In the genomic region with DNA sequence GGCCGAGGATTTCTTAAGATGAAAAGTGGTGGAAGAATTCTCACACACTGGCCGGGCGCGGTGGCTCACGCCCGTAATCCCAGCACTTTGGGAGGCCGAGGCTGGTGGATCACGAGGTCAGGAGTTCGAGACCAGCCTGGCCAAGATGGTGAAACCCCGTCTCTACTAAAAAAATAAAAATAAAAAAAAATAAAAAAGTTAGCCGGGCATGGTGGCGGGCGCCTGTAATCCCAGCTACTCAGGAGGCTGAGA, we compare ENCODE assay signal across 7 cellular contexts. TPM values are rescaled to one million over a fixed set of nuclear protein-coding genes. Genes with fewer than 3 reads are reported as not detected.
A peak's percentile ranks its signal among the peaks of the same experiment; 100 is the strongest.
DNase-seq lines count a peak whose midpoint lies in the region; TF ChIP-seq lines count a peak whose summit lies in the region.
"Not testable (repeated sequence)": the region's sequence is repeated elsewhere in the genome, so short reads cannot be mapped to it uniquely, and the experiment has no call there.

No MANE protein-coding gene starts in this region.

- H3K36me3 ChIP-seq in HEK293 (ENCODE audit: control insufficient read depth in 2 of 2, insufficient read depth in 1 of 2, low read length in 2 of 2) (peaks cover 0 to 18% of the 10 kb centered on the region in 2 experiments; a peak in 2 of 3 replicates), spleen (peaks cover 0 to 11% (median 4%) of the 10 kb centered on the region in 6 donors)
- not testable (repeated sequence) for H3K36me3 ChIP-seq in SJCRH30; effector memory CD4-positive, alpha-beta T cell (ENCODE audit: control insufficient read depth, insufficient read depth, low read length); neural cell (ENCODE audit: insufficient read depth, low read length)

- not testable (repeated sequence) for H3K4me2 ChIP-seq in neural cell (ENCODE audit: low read length)

- not testable (repeated sequence) for TF ChIP-seq EP300 in neural cell (conservative IDR thresholded peaks at IDR 0.05; ENCODE audit: poor library complexity, severe bottlenecking)

- H3K4me1 Mint-ChIP-seq in activated naive CD4-positive, alpha-beta T cell treated with anti-CD3 and anti-CD28 coated beads for 36 hours (ENCODE audit: low read depth): peaks cover 26% of the 10 kb centered on the region

- intact Hi-C loops in activated naive CD4-positive, alpha-beta T cell treated with anti-CD3 and anti-CD28 coated beads for 36 hours (cut with micrococcal nuclease): loop anchor here (5.0 to 10.0 kb wide), 2 partner anchors 193 to 601 kb away; no protein-coding TSS in a partner anchor
- intact Hi-C loops in spleen (cut with DNase I; ENCODE audit: low total_unique reads): not testable (repeated sequence)

- H3K36me3 Mint-ChIP-seq in activated naive CD4-positive, alpha-beta T cell treated with anti-CD3 and anti-CD28 coated beads for 36 hours (ENCODE audit: low read depth): not testable (repeated sequence)

- TF ChIP-seq RAD21 in neural cell (conservative IDR thresholded peaks at IDR 0.05): not testable (repeated sequence)

- H3K27me3 ChIP-seq in SJCRH30; effector memory CD4-positive, alpha-beta T cell (replicated peaks; ENCODE audit: control insufficient read depth, insufficient read depth, low read length, poor library complexity, severe bottlenecking); neural cell (ENCODE audit: insufficient read depth, low read depth, low read length); spleen (replicated peaks in 1 of 7): not testable (repeated sequence)

- DNase-seq in SJCRH30; activated naive CD4-positive, alpha-beta T cell treated with anti-CD3 and anti-CD28 coated beads for 36 hours; effector memory CD4-positive, alpha-beta T cell; spleen: not testable (repeated sequence)

- H3K9ac ChIP-seq in neural cell (ENCODE audit: low read length): not testable (repeated sequence)

- not testable (repeated sequence) for H4K20me1 ChIP-seq in neural cell (ENCODE audit: insufficient read depth)

- POLR2A ChIA-PET in HEK293 (lab: Yijun Ruan, JAX): interaction anchor here (1.2 to 1.4 kb wide), 2 partner anchors 10 to 21 kb away, joined by 5 to 10 read pairs; no protein-coding TSS in a partner anchor

- TF ChIP-seq CTCF in HEK293 (tag by site-specific recombination; IDR thresholded peaks at IDR 0.05); neural cell (IDR thresholded peaks at IDR 0.05; ENCODE audit: poor library complexity, severe bottlenecking); spleen (IDR thresholded peaks at IDR 0.05 in 8 of 11, conservative IDR thresholded peaks at IDR 0.05 in 3 of 11): not testable (repeated sequence)

- H3K27ac Mint-ChIP-seq in activated naive CD4-positive, alpha-beta T cell treated with anti-CD3 and anti-CD28 coated beads for 36 hours: peak overlapping the region; percentile 86

- WGBS in spleen, 5 donors: 95 to 97% (median 96%) methylated on average over 13 of the region's 13 CpGs

- H3K4me3 Mint-ChIP-seq in activated naive CD4-positive, alpha-beta T cell treated with anti-CD3 and anti-CD28 coated beads for 36 hours: peak overlapping the region; percentile 81

- not testable (repeated sequence) for H3K9me3 ChIP-seq in HEK293 (ENCODE audit: control insufficient read depth, insufficient read depth, low read depth, low read length); SJCRH30 (replicated peaks); effector memory CD4-positive, alpha-beta T cell (ENCODE audit: control insufficient read depth, low read length); iPS-18c (ENCODE audit: control insufficient read depth, insufficient read depth, low read length); neural cell (ENCODE audit: low read length); spleen

- CTCF ChIA-PET in HEK293 (lab: Yijun Ruan, JAX): interaction anchor here (0.7 to 3.0 kb wide), 4 partner anchors 17 to 407 kb away, joined by 3 to 9 read pairs (median 4); no protein-coding TSS in a partner anchor
- CTCF ChIA-PET in activated naive CD4-positive, alpha-beta T cell treated with anti-CD3 and anti-CD28 coated beads for 36 hours (lab: Charles Lee): interaction anchor here (1.2 to 2.1 kb wide), 3 partner anchors 22 to 462 kb away, joined by 4 to 16 read pairs (median 5); no protein-coding TSS in a partner anchor

- H3K9me3 Mint-ChIP-seq in activated naive CD4-positive, alpha-beta T cell treated with anti-CD3 and anti-CD28 coated beads for 36 hours: not testable (repeated sequence)

- TF ChIP-seq POLR2A in spleen (IDR thresholded peaks at IDR 0.05): not testable (repeated sequence)

- not testable (repeated sequence) for H3K4me1 ChIP-seq in HEK293 (ENCODE audit: control insufficient read depth, insufficient read depth, low read length); SJCRH30
- peaks cover 10% of the 10 kb centered on the region for H3K4me1 ChIP-seq in effector memory CD4-positive, alpha-beta T cell (ENCODE audit: control insufficient read depth, insufficient read depth, low read length, poor library complexity, severe bottlenecking)
- H3K4me1 ChIP-seq in spleen: peaks cover 0 to 37% (median 21%) of the 10 kb centered on the region in 6 donors

- H3K9me2 ChIP-seq in neural cell (ENCODE audit: insufficient read depth, low read length): not testable (repeated sequence)

- not testable (repeated sequence) for H2AFZ ChIP-seq in neural cell (ENCODE audit: low read depth, low read length)

- not testable (repeated sequence) for H3K27me3 Mint-ChIP-seq in activated naive CD4-positive, alpha-beta T cell treated with anti-CD3 and anti-CD28 coated beads for 36 hours (ENCODE audit: low read depth)

- not testable (repeated sequence) for H3K79me2 ChIP-seq in neural cell (replicated peaks; ENCODE audit: insufficient read depth, low read length)

- not testable (repeated sequence) for H3K4me3 ChIP-seq in HEK293 (ENCODE audit: low read depth, low read length); effector memory CD4-positive, alpha-beta T cell (ENCODE audit: insufficient read depth, low read depth, low read length, poor library complexity, severe bottlenecking)
- H3K4me3 ChIP-seq in SJCRH30: peak overlapping the region; percentile 95
- peak overlapping the region; percentile 60; the same call in 1 of the 2 replicates for H3K4me3 ChIP-seq in iPS-18c (ENCODE audit: insufficient read depth, low read depth, low read length)
- peak overlapping the region; percentile 90 for H3K4me3 ChIP-seq in neural cell (ENCODE audit: low read length)
- H3K4me3 ChIP-seq in spleen: peak overlapping the region in 5 of 8 donors; percentile 84 to 97 (median 89)

- peak overlapping the region; percentile 67; the same call in 1 of the 2 replicates for H3K27ac ChIP-seq in HEK293 (ENCODE audit: extremely low read depth, low read depth, low read length)
- H3K27ac ChIP-seq in SJCRH30: peak overlapping the region; percentile 67
- H3K27ac ChIP-seq in effector memory CD4-positive, alpha-beta T cell (ENCODE audit: insufficient read depth, low read length, poor library complexity, severe bottlenecking): peak overlapping the region; percentile 68
- H3K27ac ChIP-seq in neural cell (ENCODE audit: low read length): not testable (repeated sequence)
- peak overlapping the region in 7 of 8 donors; percentile 81 to 89 (median 86) for H3K27ac ChIP-seq in spleen

- H3F3A ChIP-seq in neural cell (ENCODE audit: insufficient read depth, low read length, poor library complexity, severe bottlenecking): not testable (repeated sequence)

TF ChIP-seq in HEK293, 187 proteins besides CTCF, POLR2A, EP300 and RAD21:
- TF ChIP-seq ZNF335 (tag by site-specific recombination; conservative IDR thresholded peaks at IDR 0.05): peak; percentile 76

RNA-seq across cellular contexts. Expression of a gene that starts 0.7 kb away (rescaled TPM):
- 7.5 and 7.7 TPM in 2 replicates for total RNA-seq in SJCRH30 (2014; rRNA removed; shearing (Covaris generic))
- total RNA-seq in activated naive CD4-positive, alpha-beta T cell treated with anti-CD3 and anti-CD28 coated beads for 36 hours: 1 to 10 TPM; 4.9 TPM
- polyA plus RNA-seq in neural cell (57.5 and 61.4 TPM in 2 replicates), spleen (1 to 10 TPM; 2.5 to 5.7 (median 4.8) TPM)
- 35.3 and 37.2 TPM in 2 replicates for polyA minus RNA-seq in neural cell
- total RNA-seq in spleen: 10 to 100 TPM in 1 of 7 donors, 1 to 10 TPM in 6; 5.4 to 13.3 (median 7.6) TPM
